Comparison of ENCODE assay signal across 1 cellular context in the genomic region with DNA sequence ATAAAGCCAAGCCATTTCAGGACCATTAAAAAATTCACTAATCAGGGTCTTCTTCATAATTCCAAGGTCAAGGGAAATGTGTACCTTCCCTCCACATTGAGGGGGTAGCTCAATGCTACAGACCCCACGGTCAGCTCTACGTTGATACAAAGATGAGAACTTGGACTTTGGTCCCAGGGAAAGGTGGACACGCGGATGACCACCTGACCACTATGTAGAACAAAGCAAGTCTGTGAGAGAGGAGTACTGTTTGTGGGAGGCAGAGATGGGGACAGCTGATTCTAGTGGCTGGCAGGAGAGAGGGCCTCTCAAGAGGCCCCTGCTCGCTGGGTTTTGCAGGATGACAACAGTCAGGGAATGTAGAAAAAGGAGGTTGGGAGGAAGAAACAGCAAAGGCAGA.
TF ChIP-seq lines count a peak whose summit lies in the region.

No MANE protein-coding gene starts in this region.

TF ChIP-seq in HepG2, 621 proteins besides CTCF, POLR2A, EP300 and RAD21:
- TF ChIP-seq TCF12 (IDR thresholded peaks at IDR 0.05) (no peak), TCF12 (CRISPR knock-in tag; IDR thresholded peaks at IDR 0.05) (no peak), NCOR1 (IDR thresholded peaks at IDR 0.05; ENCODE audit: borderline replicate concordance, low read length) (peak; percentile 32; the same call in 1 of the 2 replicates), ZMYM4 (CRISPR knock-in tag; IDR thresholded peaks at IDR 0.05) (peak; percentile 78), ZNF644 (CRISPR knock-in tag; IDR thresholded peaks at IDR 0.05; ENCODE audit: low read depth) (peak; percentile 84), NFIB (CRISPR knock-in tag; IDR thresholded peaks at IDR 0.05; ENCODE audit: borderline replicate concordance) (no peak), GATAD2A (CRISPR knock-in tag; IDR thresholded peaks at IDR 0.05) (peak; percentile 16; the same call in 1 of the 2 replicates), TARDBP (CRISPR knock-in tag; IDR thresholded peaks at IDR 0.05) (no peak), POGZ (CRISPR knock-in tag; IDR thresholded peaks at IDR 0.05) (peak; percentile 78), SOX13 (IDR thresholded peaks at IDR 0.05) (no peak), SOX13 (CRISPR knock-in tag; conservative IDR thresholded peaks at IDR 0.05 in 1 of 2, IDR thresholded peaks at IDR 0.05 in 1 of 2) (peak in 1 of 2 experiments; percentile 72; a peak in 2 of 4 replicates), JARID2 (CRISPR knock-in tag; IDR thresholded peaks at IDR 0.05; ENCODE audit: insufficient replicate concordance) (no peak), HNF4A (CRISPR knock-in tag; IDR thresholded peaks at IDR 0.05) (peak; percentile 84), PAX8 (CRISPR knock-in tag; IDR thresholded peaks at IDR 0.05; ENCODE audit: borderline replicate concordance) (no peak), SOX6 (IDR thresholded peaks at IDR 0.05) (no peak), SOX6 (CRISPR knock-in tag; IDR thresholded peaks at IDR 0.05) (peak; percentile 63), XRCC5 (optimal IDR thresholded peaks at IDR 0.05; ENCODE audit: low read length) (no peak), RARA (CRISPR knock-in tag; IDR thresholded peaks at IDR 0.05) (peak; percentile 54), ZMYM2 (CRISPR knock-in tag; IDR thresholded peaks at IDR 0.05) (peak; percentile 46; the same call in 1 of the 2 replicates), ZNF296 (CRISPR knock-in tag; conservative IDR thresholded peaks at IDR 0.05) (0 out of 2 replicates have a peak, but pooled peaks have one; percentile 53), ZNF331 (CRISPR knock-in tag; IDR thresholded peaks at IDR 0.05) (peak; percentile 21; the same call in 1 of the 2 replicates), TRIM24 (CRISPR knock-in tag; IDR thresholded peaks at IDR 0.05) (no peak), ZNF782 (CRISPR knock-in tag; IDR thresholded peaks at IDR 0.05; ENCODE audit: borderline replicate concordance) (no peak), HIVEP1 (CRISPR knock-in tag; IDR thresholded peaks at IDR 0.05) (no peak), EHMT2 (IDR thresholded peaks at IDR 0.05; ENCODE audit: borderline replicate concordance, low read depth, low read length) (peak; percentile 87; the same call in 1 of the 2 replicates), SOX5 (CRISPR knock-in tag; IDR thresholded peaks at IDR 0.05; ENCODE audit: borderline replicate concordance) (peak; percentile 60; the same call in 1 of the 2 replicates), ARNTL (CRISPR knock-in tag; IDR thresholded peaks at IDR 0.05) (peak; percentile 65; the same call in 1 of the 2 replicates)
- TF ChIP-seq, protein P1, sequence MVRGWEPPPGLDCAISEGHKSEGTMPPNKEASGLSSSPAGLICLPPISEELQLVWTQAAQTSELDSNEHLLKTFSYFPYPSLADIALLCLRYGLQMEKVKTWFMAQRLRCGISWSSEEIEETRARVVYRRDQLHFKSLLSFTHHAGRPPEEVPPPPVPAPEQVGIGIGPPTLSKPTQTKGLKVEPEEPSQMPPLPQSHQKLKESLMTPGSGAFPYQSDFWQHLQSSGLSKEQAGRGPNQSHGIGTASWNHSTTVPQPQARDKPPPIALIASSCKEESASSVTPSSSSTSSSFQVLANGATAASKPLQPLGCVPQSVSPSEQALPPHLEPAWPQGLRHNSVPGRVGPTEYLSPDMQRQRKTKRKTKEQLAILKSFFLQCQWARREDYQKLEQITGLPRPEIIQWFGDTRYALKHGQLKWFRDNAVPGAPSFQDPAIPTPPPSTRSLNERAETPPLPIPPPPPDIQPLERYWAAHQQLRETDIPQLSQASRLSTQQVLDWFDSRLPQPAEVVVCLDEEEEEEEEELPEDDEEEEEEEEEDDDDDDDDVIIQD (CRISPR knock-in tag; IDR thresholded peaks at IDR 0.05; ENCODE audit: low read depth), result peak; percentile 71; the same call in 1 of the 2 replicates
- TF ChIP-seq, protein P2, sequence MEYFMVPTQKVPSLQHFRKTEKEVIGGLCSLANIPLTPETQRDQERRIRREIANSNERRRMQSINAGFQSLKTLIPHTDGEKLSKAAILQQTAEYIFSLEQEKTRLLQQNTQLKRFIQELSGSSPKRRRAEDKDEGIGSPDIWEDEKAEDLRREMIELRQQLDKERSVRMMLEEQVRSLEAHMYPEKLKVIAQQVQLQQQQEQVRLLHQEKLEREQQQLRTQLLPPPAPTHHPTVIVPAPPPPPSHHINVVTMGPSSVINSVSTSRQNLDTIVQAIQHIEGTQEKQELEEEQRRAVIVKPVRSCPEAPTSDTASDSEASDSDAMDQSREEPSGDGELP (IDR thresholded peaks at IDR 0.05; ENCODE audit: borderline replicate concordance, low read depth), result peak; percentile 88; the same call in 1 of the 2 replicates
- TF ChIP-seq, protein P3, sequence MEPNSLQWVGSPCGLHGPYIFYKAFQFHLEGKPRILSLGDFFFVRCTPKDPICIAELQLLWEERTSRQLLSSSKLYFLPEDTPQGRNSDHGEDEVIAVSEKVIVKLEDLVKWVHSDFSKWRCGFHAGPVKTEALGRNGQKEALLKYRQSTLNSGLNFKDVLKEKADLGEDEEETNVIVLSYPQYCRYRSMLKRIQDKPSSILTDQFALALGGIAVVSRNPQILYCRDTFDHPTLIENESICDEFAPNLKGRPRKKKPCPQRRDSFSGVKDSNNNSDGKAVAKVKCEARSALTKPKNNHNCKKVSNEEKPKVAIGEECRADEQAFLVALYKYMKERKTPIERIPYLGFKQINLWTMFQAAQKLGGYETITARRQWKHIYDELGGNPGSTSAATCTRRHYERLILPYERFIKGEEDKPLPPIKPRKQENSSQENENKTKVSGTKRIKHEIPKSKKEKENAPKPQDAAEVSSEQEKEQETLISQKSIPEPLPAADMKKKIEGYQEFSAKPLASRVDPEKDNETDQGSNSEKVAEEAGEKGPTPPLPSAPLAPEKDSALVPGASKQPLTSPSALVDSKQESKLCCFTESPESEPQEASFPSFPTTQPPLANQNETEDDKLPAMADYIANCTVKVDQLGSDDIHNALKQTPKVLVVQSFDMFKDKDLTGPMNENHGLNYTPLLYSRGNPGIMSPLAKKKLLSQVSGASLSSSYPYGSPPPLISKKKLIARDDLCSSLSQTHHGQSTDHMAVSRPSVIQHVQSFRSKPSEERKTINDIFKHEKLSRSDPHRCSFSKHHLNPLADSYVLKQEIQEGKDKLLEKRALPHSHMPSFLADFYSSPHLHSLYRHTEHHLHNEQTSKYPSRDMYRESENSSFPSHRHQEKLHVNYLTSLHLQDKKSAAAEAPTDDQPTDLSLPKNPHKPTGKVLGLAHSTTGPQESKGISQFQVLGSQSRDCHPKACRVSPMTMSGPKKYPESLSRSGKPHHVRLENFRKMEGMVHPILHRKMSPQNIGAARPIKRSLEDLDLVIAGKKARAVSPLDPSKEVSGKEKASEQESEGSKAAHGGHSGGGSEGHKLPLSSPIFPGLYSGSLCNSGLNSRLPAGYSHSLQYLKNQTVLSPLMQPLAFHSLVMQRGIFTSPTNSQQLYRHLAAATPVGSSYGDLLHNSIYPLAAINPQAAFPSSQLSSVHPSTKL (CRISPR knock-in tag; IDR thresholded peaks at IDR 0.05), result peak; percentile 62
- TF ChIP-seq, protein P4, sequence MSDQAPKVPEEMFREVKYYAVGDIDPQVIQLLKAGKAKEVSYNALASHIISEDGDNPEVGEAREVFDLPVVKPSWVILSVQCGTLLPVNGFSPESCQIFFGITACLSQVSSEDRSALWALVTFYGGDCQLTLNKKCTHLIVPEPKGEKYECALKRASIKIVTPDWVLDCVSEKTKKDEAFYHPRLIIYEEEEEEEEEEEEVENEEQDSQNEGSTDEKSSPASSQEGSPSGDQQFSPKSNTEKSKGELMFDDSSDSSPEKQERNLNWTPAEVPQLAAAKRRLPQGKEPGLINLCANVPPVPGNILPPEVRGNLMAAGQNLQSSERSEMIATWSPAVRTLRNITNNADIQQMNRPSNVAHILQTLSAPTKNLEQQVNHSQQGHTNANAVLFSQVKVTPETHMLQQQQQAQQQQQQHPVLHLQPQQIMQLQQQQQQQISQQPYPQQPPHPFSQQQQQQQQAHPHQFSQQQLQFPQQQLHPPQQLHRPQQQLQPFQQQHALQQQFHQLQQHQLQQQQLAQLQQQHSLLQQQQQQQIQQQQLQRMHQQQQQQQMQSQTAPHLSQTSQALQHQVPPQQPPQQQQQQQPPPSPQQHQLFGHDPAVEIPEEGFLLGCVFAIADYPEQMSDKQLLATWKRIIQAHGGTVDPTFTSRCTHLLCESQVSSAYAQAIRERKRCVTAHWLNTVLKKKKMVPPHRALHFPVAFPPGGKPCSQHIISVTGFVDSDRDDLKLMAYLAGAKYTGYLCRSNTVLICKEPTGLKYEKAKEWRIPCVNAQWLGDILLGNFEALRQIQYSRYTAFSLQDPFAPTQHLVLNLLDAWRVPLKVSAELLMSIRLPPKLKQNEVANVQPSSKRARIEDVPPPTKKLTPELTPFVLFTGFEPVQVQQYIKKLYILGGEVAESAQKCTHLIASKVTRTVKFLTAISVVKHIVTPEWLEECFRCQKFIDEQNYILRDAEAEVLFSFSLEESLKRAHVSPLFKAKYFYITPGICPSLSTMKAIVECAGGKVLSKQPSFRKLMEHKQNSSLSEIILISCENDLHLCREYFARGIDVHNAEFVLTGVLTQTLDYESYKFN (CRISPR knock-in tag; conservative IDR thresholded peaks at IDR 0.05), result peak; percentile 51; the same call in 1 of the 2 replicates
- TF ChIP-seq, protein P5, sequence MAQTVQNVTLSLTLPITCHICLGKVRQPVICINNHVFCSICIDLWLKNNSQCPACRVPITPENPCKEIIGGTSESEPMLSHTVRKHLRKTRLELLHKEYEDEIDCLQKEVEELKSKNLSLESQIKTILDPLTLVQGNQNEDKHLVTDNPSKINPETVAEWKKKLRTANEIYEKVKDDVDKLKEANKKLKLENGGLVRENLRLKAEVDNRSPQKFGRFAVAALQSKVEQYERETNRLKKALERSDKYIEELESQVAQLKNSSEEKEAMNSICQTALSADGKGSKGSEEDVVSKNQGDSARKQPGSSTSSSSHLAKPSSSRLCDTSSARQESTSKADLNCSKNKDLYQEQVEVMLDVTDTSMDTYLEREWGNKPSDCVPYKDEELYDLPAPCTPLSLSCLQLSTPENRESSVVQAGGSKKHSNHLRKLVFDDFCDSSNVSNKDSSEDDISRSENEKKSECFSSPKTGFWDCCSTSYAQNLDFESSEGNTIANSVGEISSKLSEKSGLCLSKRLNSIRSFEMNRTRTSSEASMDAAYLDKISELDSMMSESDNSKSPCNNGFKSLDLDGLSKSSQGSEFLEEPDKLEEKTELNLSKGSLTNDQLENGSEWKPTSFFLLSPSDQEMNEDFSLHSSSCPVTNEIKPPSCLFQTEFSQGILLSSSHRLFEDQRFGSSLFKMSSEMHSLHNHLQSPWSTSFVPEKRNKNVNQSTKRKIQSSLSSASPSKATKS (CRISPR knock-in tag; IDR thresholded peaks at IDR 0.05), result no peak
- TF ChIP-seq, protein P6, sequence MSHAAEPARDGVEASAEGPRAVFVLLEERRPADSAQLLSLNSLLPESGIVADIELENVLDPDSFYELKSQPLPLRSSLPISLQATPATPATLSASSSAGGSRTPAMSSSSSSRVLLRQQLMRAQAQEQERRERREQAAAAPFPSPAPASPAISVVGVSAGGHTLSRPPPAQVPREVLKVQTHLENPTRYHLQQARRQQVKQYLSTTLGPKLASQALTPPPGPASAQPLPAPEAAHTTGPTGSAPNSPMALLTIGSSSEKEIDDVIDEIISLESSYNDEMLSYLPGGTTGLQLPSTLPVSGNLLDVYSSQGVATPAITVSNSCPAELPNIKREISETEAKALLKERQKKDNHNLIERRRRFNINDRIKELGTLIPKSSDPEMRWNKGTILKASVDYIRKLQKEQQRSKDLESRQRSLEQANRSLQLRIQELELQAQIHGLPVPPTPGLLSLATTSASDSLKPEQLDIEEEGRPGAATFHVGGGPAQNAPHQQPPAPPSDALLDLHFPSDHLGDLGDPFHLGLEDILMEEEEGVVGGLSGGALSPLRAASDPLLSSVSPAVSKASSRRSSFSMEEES (CRISPR knock-in tag; IDR thresholded peaks at IDR 0.05), result 0 out of 2 replicates have a peak, but pooled peaks have one; percentile 49
- TF ChIP-seq, protein P7, sequence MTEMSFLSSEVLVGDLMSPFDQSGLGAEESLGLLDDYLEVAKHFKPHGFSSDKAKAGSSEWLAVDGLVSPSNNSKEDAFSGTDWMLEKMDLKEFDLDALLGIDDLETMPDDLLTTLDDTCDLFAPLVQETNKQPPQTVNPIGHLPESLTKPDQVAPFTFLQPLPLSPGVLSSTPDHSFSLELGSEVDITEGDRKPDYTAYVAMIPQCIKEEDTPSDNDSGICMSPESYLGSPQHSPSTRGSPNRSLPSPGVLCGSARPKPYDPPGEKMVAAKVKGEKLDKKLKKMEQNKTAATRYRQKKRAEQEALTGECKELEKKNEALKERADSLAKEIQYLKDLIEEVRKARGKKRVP (CRISPR knock-in tag; IDR thresholded peaks at IDR 0.05), result no peak
- TF ChIP-seq, protein P8, sequence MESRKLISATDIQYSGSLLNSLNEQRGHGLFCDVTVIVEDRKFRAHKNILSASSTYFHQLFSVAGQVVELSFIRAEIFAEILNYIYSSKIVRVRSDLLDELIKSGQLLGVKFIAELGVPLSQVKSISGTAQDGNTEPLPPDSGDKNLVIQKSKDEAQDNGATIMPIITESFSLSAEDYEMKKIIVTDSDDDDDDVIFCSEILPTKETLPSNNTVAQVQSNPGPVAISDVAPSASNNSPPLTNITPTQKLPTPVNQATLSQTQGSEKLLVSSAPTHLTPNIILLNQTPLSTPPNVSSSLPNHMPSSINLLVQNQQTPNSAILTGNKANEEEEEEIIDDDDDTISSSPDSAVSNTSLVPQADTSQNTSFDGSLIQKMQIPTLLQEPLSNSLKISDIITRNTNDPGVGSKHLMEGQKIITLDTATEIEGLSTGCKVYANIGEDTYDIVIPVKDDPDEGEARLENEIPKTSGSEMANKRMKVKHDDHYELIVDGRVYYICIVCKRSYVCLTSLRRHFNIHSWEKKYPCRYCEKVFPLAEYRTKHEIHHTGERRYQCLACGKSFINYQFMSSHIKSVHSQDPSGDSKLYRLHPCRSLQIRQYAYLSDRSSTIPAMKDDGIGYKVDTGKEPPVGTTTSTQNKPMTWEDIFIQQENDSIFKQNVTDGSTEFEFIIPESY (CRISPR knock-in tag; IDR thresholded peaks at IDR 0.05), result peak; percentile 95
- TF ChIP-seq, protein P9, sequence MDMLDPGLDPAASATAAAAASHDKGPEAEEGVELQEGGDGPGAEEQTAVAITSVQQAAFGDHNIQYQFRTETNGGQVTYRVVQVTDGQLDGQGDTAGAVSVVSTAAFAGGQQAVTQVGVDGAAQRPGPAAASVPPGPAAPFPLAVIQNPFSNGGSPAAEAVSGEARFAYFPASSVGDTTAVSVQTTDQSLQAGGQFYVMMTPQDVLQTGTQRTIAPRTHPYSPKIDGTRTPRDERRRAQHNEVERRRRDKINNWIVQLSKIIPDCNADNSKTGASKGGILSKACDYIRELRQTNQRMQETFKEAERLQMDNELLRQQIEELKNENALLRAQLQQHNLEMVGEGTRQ (IDR thresholded peaks at IDR 0.05; ENCODE audit: low read depth, low read length), result peak; percentile 34; the same call in 1 of the 2 replicates
- TF ChIP-seq, protein P9 (CRISPR knock-in tag; IDR thresholded peaks at IDR 0.05; ENCODE audit: borderline replicate concordance), result no peak; the same call in 1 of the 2 replicates
